ENCODE assay signal across 20 cellular contexts in the genomic region with DNA sequence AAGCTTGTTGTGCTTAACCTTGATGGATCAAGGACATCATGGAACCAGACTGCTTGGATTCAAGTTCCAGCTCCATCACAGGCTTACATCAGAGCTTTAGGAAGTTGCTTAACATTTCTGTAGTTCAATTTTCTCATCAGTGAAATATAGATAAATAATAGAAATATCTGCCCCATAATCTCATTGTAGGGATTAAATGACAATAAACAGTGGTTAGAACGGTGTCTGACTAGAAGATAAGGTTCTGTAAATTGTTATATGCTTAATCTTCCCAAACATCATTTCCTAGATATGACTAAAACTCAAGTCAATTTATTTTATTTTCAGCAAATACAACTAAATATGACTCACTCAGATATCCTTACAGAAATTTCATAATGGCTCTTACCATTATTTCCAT.
DNase-seq lines count a peak whose midpoint lies in the region; ATAC-seq and TF ChIP-seq lines count a peak whose summit lies in the region.
"Had no signal": no experiment of that assay in that cellular context is flagged by ENCODE, and none has a peak within 500 bp of the region (broad histone marks: within the 10 kb centered on the region; RNA-seq: fewer than 3 reads in every experiment).

No MANE protein-coding gene starts in this region.

- H3K4me3 ChIP-seq in AG09309 (ENCODE audit: control insufficient read depth, low read depth, low read length): no peak overlapping the region
- H3K4me3 ChIP-seq: BLaER1, HAP-1, K562, SJCRH30 had no signal

- DNase-seq in AG09309 (ENCODE audit: low read depth) (peak; percentile 29), HS-5 (ENCODE audit: low read depth) (peak; percentile 18), amniotic epithelial cell (ENCODE audit: low read depth) (peak; percentile 69), fibroblast of peridontal ligament (ENCODE audit: extremely low read depth) (peak; percentile 56), DMS53 (lab: John Stamatoyannopoulos, UW) (no peak), SW 1271 (lab: John Stamatoyannopoulos, UW) (no peak)
- no peak for DNase-seq in activated CD4-positive, alpha-beta T cell treated with anti-CD3 and anti-CD28 coated beads, Interleukin-2, amount 50 U/mL, for 1 hour
- DNase-seq: 8988T; CD8-positive, alpha-beta T cell; DND-41; NCI-H1048; NCI-H146; NCI-H2081; NCI-H510A; NCI-H774; SJCRH30 had no signal

- no peak for ATAC-seq in HG03520 (IDR thresholded peaks at IDR 0.05; ENCODE audit: unreplicated experiment)
- ATAC-seq: CD8-positive, alpha-beta T cell; K562 had no signal

- no peak for TF ChIP-seq CTCF in AG09309 (IDR thresholded peaks at IDR 0.05; ENCODE audit: control insufficient read depth, insufficient read depth, low read depth, low read length, missing control alignments)

Comparison
In these comparisons a context has a peak if more than half of its experiments do, and no peak if none do; other contexts are left out.
1. DNase-seq: peak in AG09309 (single experiment), HS-5 (single experiment), amniotic epithelial cell (single experiment) and fibroblast of peridontal ligament (single experiment); none in activated CD4-positive, alpha-beta T cell treated with anti-CD3 and anti-CD28 coated beads, Interleukin-2, amount 50 U/mL, for 1 hour (single experiment), DMS53 (single experiment) and SW 1271 (0 of 2).